8 cellular contexts compared by ENCODE assay signal in the genomic region with DNA sequence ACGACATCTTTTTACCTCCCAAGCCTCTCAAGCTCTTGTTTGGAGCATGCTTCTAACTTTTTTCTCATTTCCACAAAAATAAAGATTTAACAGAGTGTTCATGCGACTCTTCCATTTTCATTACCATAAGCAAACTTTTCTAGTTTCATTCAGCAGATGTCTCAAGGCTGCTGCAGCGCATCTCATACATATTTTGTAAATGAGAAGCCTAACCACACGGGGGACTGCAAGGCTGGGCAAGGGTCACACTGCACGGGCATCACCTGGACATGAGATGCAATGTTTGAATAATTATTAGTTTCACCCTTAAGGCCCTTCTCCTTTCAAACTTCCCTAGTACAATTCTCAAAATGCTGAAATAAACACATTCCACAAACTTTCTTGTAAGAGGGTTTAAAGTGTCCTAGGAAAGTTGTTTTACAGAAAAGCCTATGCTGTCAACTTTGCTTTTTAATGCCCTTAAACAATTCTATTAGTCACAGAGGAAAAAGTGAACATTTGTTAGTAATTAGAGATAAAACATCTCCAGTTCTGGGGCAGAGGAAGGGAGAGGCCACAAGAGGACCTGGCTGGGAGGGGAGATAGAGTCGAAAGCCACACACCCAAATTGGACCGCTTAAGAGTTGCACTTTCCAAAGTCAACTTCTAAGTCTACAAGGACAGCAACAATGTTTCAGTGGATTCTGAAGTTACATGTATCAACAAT. TPM values are rescaled to one million over a fixed set of nuclear protein-coding genes. Genes with fewer than 3 reads are reported as not detected.
DNase-seq lines count a peak whose midpoint lies in the region; TF ChIP-seq lines count a peak whose summit lies in the region.

No MANE protein-coding gene starts in this region.

- peaks cover 23% of the 10 kb centered on the region for H3K4me1 Mint-ChIP-seq in progenitor cell of endocrine pancreas (ENCODE audit: low read depth)

- peak overlapping the region; percentile 5 for H3K27ac Mint-ChIP-seq in progenitor cell of endocrine pancreas

- TF ChIP-seq CTCF in WI38 (IDR thresholded peaks at IDR 0.05; ENCODE audit: low read depth, low read length) (no peak), progenitor cell of endocrine pancreas (IDR thresholded peaks at IDR 0.05; ENCODE audit: unreplicated experiment) (no peak)

- H3K9me3 Mint-ChIP-seq in progenitor cell of endocrine pancreas (ENCODE audit: low read depth), result peaks cover 7% of the 10 kb centered on the region

- H3K4me3 Mint-ChIP-seq in progenitor cell of endocrine pancreas (ENCODE audit: low read depth), result peak overlapping the region; percentile 80

- peaks cover 7% of the 10 kb centered on the region for H3K36me3 Mint-ChIP-seq in progenitor cell of endocrine pancreas (ENCODE audit: insufficient read depth)

- peak; percentile 38 for DNase-seq in stimulated activated CD4-positive, alpha-beta T cell treated with anti-CD3 and anti-CD28 coated beads, Interleukin-15, amount 100 ng/mL, for 24 hours
- DNase-seq in stimulated activated CD4-positive, alpha-beta T cell treated with anti-CD3 and anti-CD28 coated beads, Interleukin-2, amount 100 ng/mL, for 48 hours, result no peak
- DNase-seq in fibroblast of the conjunctiva (ENCODE audit: low read depth) (peak; percentile 24), progenitor cell of endocrine pancreas (ENCODE audit: low spot score, unreplicated experiment) (no peak), SW 1271 (lab: John Stamatoyannopoulos, UW) (no peak), NCI-H82 (lab: John Stamatoyannopoulos, UW) (no peak), NCI-H1048 (lab: John Stamatoyannopoulos, UW) (no peak)

- H3K27me3 Mint-ChIP-seq in progenitor cell of endocrine pancreas, result peaks cover 23% of the 10 kb centered on the region

- peak overlapping the region; percentile 73 for H3K4me3 ChIP-seq in WI38 (ENCODE audit: low read depth, low read length)

RNA-seq across cellular contexts. Expression of a gene that starts 1.3 kb away (rescaled TPM):
- total RNA-seq in progenitor cell of endocrine pancreas, result 20.1 and 22.4 TPM in 2 replicates

Comparison
In these comparisons a context has a peak if more than half of its experiments do, and no peak if none do; other contexts are left out.
1. DNase-seq: peak in stimulated activated CD4-positive, alpha-beta T cell treated with anti-CD3 and anti-CD28 coated beads, Interleukin-15, amount 100 ng/mL, for 24 hours (single experiment) and fibroblast of the conjunctiva (single experiment); none in stimulated activated CD4-positive, alpha-beta T cell treated with anti-CD3 and anti-CD28 coated beads, Interleukin-2, amount 100 ng/mL, for 48 hours (0 of 2), progenitor cell of endocrine pancreas (single experiment), SW 1271 (0 of 2), NCI-H82 (single experiment) and NCI-H1048 (single experiment).